In genomic region chr13:55627221-55627620, GRCh38 we compare ENCODE assay signal across 3 cellular contexts.
"Had no signal": no experiment of that assay in that cellular context is flagged by ENCODE, and none has a peak within 500 bp of the region (broad histone marks: within the 10 kb centered on the region; RNA-seq: fewer than 3 reads in every experiment).

No MANE protein-coding gene starts in this region.

- H3K4me3 ChIP-seq: GM12878 had no signal

- DNase-seq: GDM1, GF-D8 had no signal
